ENCODE assay signal across 9 cellular contexts in the genomic region with DNA sequence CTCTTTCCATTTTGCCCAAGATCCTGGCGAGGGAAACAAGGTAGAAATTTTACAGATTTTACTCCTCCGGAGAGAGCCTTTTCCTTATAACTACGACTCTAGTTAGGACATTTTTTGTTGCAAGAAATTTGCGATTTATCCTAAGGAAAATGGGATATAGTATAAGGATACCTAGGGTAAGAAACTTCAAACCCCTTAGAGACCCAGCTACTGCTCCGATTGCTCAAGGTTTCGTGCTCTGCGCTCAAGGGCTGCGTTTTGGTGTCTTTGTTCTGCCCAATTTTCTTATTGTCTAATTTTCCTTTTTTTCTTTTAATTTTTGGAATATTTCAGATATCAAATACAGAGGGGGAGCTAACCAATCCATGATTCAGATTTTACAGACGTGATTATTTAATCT. TPM values are rescaled to one million over a fixed set of nuclear protein-coding genes. Genes with fewer than 3 reads are reported as not detected.
DNase-seq lines count a peak whose midpoint lies in the region; ATAC-seq, FAIRE-seq and TF ChIP-seq lines count a peak whose summit lies in the region.
"Had no signal": no experiment of that assay in that cellular context is flagged by ENCODE, and none has a peak within 500 bp of the region (broad histone marks: within the 10 kb centered on the region; RNA-seq: fewer than 3 reads in every experiment).

No MANE protein-coding gene starts in this region.

- DNase-seq in GM03348 (ENCODE audit: low spot score): peak; percentile 5
- peak; percentile 42 for DNase-seq in NCI-H526 treated with DMSO at 0.1 percent for 48 hours (lab: John Stamatoyannopoulos, UW)
- no peak for DNase-seq in H1 (ENCODE audit: low read depth in 1 of 2, low spot score in 2 of 2)
- DNase-seq in pancreas: no peak
- no peak for DNase-seq in erythroblast (lab: John Stamatoyannopoulos, UW)
- DNase-seq: effector CD4-positive, alpha-beta T cell had no signal

- peaks cover 5% of the 10 kb centered on the region; the same call in 1 of the 2 replicates for H3K79me1 ChIP-seq in H1 (ENCODE audit: low read depth, low read length)

- peaks cover 12% of the 10 kb centered on the region for H3K23me2 ChIP-seq in H1 (ENCODE audit: low read depth, low read length)

- H2BK5ac ChIP-seq in H1 (ENCODE audit: low read depth, low read length): no peak overlapping the region

- H4K5ac ChIP-seq in H1 (ENCODE audit: insufficient read length, low read depth, low read length): no peak overlapping the region

- peak overlapping the region; percentile 79 to 99 for H3K4me2 ChIP-seq in H1 (ENCODE audit: insufficient read depth in 1 of 2, low read depth in 2 of 2, low read length in 2 of 2)

- CTCF ChIA-PET in H1 (lab: Charles Lee; ENCODE audit: partially characterized antibody): no interaction called here

- H2AK5ac ChIP-seq in H1 (ENCODE audit: low read depth, low read length): no peak overlapping the region

- H3K4me1 ChIP-seq in H1 (replicated peaks in 1 of 4; ENCODE audit: control insufficient read depth in 3 of 4, insufficient read depth in 4 of 4, low read length in 3 of 4): peaks cover 3 to 11% (median 8%) of the 10 kb centered on the region in 4 experiments
- H3K4me1 ChIP-seq in pancreas: peaks cover 0 to 8% (median 5%) of the 10 kb centered on the region in 3 donors

- H3K4me3 ChIP-seq in H1 (ENCODE audit: extremely low read depth in 1 of 4, insufficient read depth in 2 of 4, low read depth in 3 of 4, low read length in 4 of 4): peak overlapping the region; percentile 35 to 70 (median 60); a peak in 7 of 8 replicates
- H3K4me3 ChIP-seq in pancreas: peak overlapping the region; percentile 79 to 90 (median 85)

- intact Hi-C loops in pancreas (cut with DNase I): no loop called here

- no peak overlapping the region for H2BK12ac ChIP-seq in H1 (ENCODE audit: low read depth, low read length)

- 27% methylated on average over 9 of the region's 9 CpGs; no CpG with 5 or more reads in 1 of the 2 experiments for WGBS in H1 (ENCODE audit: extremely low coverage in 1 of 2, insufficient coverage in 1 of 2, insufficient read length in 1 of 2, insufficient replicate concordance in 2 of 2, low coverage in 1 of 2, low lambda C conversion rate in 2 of 2, missing lambda C conversion rate in 1 of 2), 2 experiments
- 15% methylated on average over 9 of the region's 9 CpGs for WGBS in pancreas, 2 donors

- no peak overlapping the region for H3K9ac ChIP-seq in H1 (replicated peaks in 1 of 4; ENCODE audit: extremely low read depth in 1 of 4, low read depth in 3 of 4, low read length in 3 of 4)

- no peaks in the 10 kb centered on the region; a peak in 1 of 8 replicates for H3K36me3 ChIP-seq in H1 (ENCODE audit: control insufficient read depth in 2 of 4, insufficient read depth in 4 of 4, low read length in 3 of 4)
- no peaks in the 10 kb centered on the region for H3K36me3 ChIP-seq in pancreas

- H2BK15ac ChIP-seq in H1 (ENCODE audit: low read length): no peak overlapping the region

- no peak overlapping the region for H2BK20ac ChIP-seq in H1 (ENCODE audit: low read length)

- H2AFZ ChIP-seq in H1 (ENCODE audit: low read length): no peak overlapping the region

- H3K18ac ChIP-seq in H1 (ENCODE audit: extremely low read depth, low read length): no peak overlapping the region

- POLR2A ChIA-PET in H1 (lab: Charles Lee; ENCODE audit: partially characterized antibody): interaction anchor here (0.7 to 1.4 kb wide), 2 partner anchors 84 to 153 kb away, joined by 3 to 5 read pairs; no protein-coding TSS in a partner anchor

- TF ChIP-seq POLR2A in H1 (IDR thresholded peaks at IDR 0.05; ENCODE audit: control extremely low read depth in 1 of 2, low read depth in 2 of 2, low read length in 2 of 2) (no peak), erythroblast (IDR thresholded peaks at IDR 0.05; ENCODE audit: low read length) (no peak), GM18505 (IDR thresholded peaks at IDR 0.05; ENCODE audit: borderline replicate concordance, extremely low read depth, insufficient read depth, insufficient read length) (no peak)

- H2BK120ac ChIP-seq in H1 (replicated peaks; ENCODE audit: low read depth, low read length): no peak overlapping the region

- TF ChIP-seq CTCF in H1 (IDR thresholded peaks at IDR 0.05; ENCODE audit: control extremely low read depth in 1 of 3, insufficient read depth in 1 of 3, low read depth in 1 of 3, low read length in 3 of 3) (no peak), pancreas (IDR thresholded peaks at IDR 0.05) (no peak)

- TF ChIP-seq RAD21 in H1 (IDR thresholded peaks at IDR 0.05 in 1 of 2, conservative IDR thresholded peaks at IDR 0.05 in 1 of 2; ENCODE audit: low read depth in 2 of 2, low read length in 2 of 2): no peak

- H3K27me3 ChIP-seq in H1 (replicated peaks in 1 of 4; ENCODE audit: control insufficient read depth in 3 of 4, extremely low read depth in 1 of 4, insufficient read depth in 3 of 4, low read length in 3 of 4) (peaks cover 3 to 22% (median 17%) of the 10 kb centered on the region in 4 experiments; a peak in 6 of 7 replicates), pancreas (no peaks in the 10 kb centered on the region)

- H3K56ac ChIP-seq in H1 (replicated peaks; ENCODE audit: insufficient read length, low read depth, low read length): no peak overlapping the region

- ATAC-seq in pancreas (no peak), GM18505 (IDR thresholded peaks at IDR 0.05; ENCODE audit: unreplicated experiment) (no peak), GM21825 (IDR thresholded peaks at IDR 0.05; ENCODE audit: unreplicated experiment) (no peak), HG03342 (IDR thresholded peaks at IDR 0.05; ENCODE audit: unreplicated experiment) (no peak)

- H3K79me2 ChIP-seq in H1 (ENCODE audit: control insufficient read depth in 1 of 2, insufficient read depth in 2 of 2, low read length in 2 of 2): peaks cover 0 to 39% of the 10 kb centered on the region in 2 experiments; a peak in 2 of 4 replicates

- FAIRE-seq in H1 (lab: Jason Lieb, UNC) (no peak), pancreas (lab: Jason Lieb, UNC) (no peak)

- H3K9me3 ChIP-seq in H1 (ENCODE audit: insufficient read depth in 2 of 2, low read depth in 1 of 2, low read length in 1 of 2): no peaks in the 10 kb centered on the region; a peak in 1 of 4 replicates
- no peaks in the 10 kb centered on the region for H3K9me3 ChIP-seq in pancreas

- no peak overlapping the region for H3K4ac ChIP-seq in H1 (replicated peaks; ENCODE audit: insufficient read length, low read depth, low read length)

- no peak overlapping the region for H3K27ac ChIP-seq in H1 (ENCODE audit: low read depth, low read length)
- H3K27ac ChIP-seq in pancreas: peak overlapping the region; percentile 97 to 99 (median 98)

- H4K8ac ChIP-seq in H1 (ENCODE audit: extremely low read depth, insufficient read depth, low read length): no peak overlapping the region

- no peak for TF ChIP-seq EP300 in H1 (IDR thresholded peaks at IDR 0.05; ENCODE audit: borderline replicate concordance in 1 of 2, low read depth in 2 of 2, low read length in 2 of 2)

- no peak overlapping the region for H3K23ac ChIP-seq in H1 (ENCODE audit: insufficient read length)

- H3K14ac ChIP-seq in H1 (ENCODE audit: insufficient read length): no peak overlapping the region

- no peak overlapping the region for H4K91ac ChIP-seq in H1 (replicated peaks; ENCODE audit: insufficient read length, low read length)

- H4K20me1 ChIP-seq in H1 (replicated peaks in 1 of 2; ENCODE audit: control insufficient read depth in 1 of 2, insufficient read depth in 2 of 2, low read length in 2 of 2): peaks cover 3 to 7% of the 10 kb centered on the region in 2 experiments

TF ChIP-seq in H1, 55 proteins besides CTCF, POLR2A, EP300 and RAD21:
- TF ChIP-seq EZH2 (IDR thresholded peaks at IDR 0.05; ENCODE audit: low read depth, low read length, severe bottlenecking) (no peak), TAF1 (IDR thresholded peaks at IDR 0.05; ENCODE audit: low read depth, low read length) (no peak), SP2 (IDR thresholded peaks at IDR 0.05; ENCODE audit: low read length) (no peak), BCL11A (IDR thresholded peaks at IDR 0.05; ENCODE audit: low read depth in 2 of 2, low read length in 2 of 2) (no peak), KDM5A (IDR thresholded peaks at IDR 0.05; ENCODE audit: low read length) (no peak), RFX5 (IDR thresholded peaks at IDR 0.05; ENCODE audit: borderline replicate concordance, low read depth, low read length) (no peak), PHF8 (conservative IDR thresholded peaks at IDR 0.05; ENCODE audit: low read depth, low read length) (no peak), TBP (IDR thresholded peaks at IDR 0.05; ENCODE audit: low read depth, low read length) (no peak), TCF12 (IDR thresholded peaks at IDR 0.05; ENCODE audit: low read depth, low read length) (no peak)
- TF ChIP-seq, protein P1, sequence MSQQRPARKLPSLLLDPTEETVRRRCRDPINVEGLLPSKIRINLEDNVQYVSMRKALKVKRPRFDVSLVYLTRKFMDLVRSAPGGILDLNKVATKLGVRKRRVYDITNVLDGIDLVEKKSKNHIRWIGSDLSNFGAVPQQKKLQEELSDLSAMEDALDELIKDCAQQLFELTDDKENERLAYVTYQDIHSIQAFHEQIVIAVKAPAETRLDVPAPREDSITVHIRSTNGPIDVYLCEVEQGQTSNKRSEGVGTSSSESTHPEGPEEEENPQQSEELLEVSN (IDR thresholded peaks at IDR 0.05): no peak

RNA-seq across cellular contexts. Expression of a gene that starts 1.5 kb away (rescaled TPM):
- 36.2 and 39.8 TPM in 2 replicates for total RNA-seq in H1 (2021; fragmentation: NEBNext Ultra II Directional; extraction: Animal tissue kit (Norgen Biotek cat#: 25700))
- polyA plus RNA-seq in H1 (2011; rRNA removed): 6.5 and 11.0 TPM in 2 replicates
- polyA plus RNA-seq in H1 (2011; cell fraction: cytosol; rRNA removed): 9.7 TPM
- 65.0 TPM for polyA plus RNA-seq in H1 (2011; cell fraction: nucleus; rRNA removed)
- 21.2 to 24.7 TPM (median 22.9 TPM) in 4 replicates for polyA plus RNA-seq in H1 (2012, experiment 1 of 2)
- 1.8 TPM for polyA plus RNA-seq in H1 (2012, experiment 2 of 2)
- 53.8 TPM for polyA plus RNA-seq in H1 (2013, experiment 1 of 2)
- 44.3 TPM for polyA plus RNA-seq in H1 (2013, experiment 2 of 2)
- 21.6 and 47.9 TPM in 2 replicates for polyA minus RNA-seq in H1 (2011; rRNA and poly(A)+ RNA removed)
- 20.0 TPM for polyA minus RNA-seq in H1 (2011; cell fraction: cytosol; rRNA and poly(A)+ RNA removed)
- 121 TPM for polyA minus RNA-seq in H1 (2011; cell fraction: nucleus; rRNA and poly(A)+ RNA removed)
- total RNA-seq in pancreas: 100 to 1,000 TPM in 1 of 6 donors, 10 to 100 TPM in 5; 54.5 to 103 (median 70.6) TPM
- 10 to 100 TPM; 24.6 to 45.3 TPM for polyA plus RNA-seq in pancreas

RNA-seq across cellular contexts. Expression of a gene that starts 1.7 kb away (rescaled TPM):
- total RNA-seq in H1 (2021; fragmentation: NEBNext Ultra II Directional; extraction: Animal tissue kit (Norgen Biotek cat#: 25700)): 11.3 and 12.9 TPM in 2 replicates
- polyA plus RNA-seq in H1 (2011; rRNA removed): 10.2 and 18.0 TPM in 2 replicates
- 13.6 TPM for polyA plus RNA-seq in H1 (2011; cell fraction: cytosol; rRNA removed)
- polyA plus RNA-seq in H1 (2011; cell fraction: nucleus; rRNA removed): 7.7 TPM
- polyA plus RNA-seq in H1 (2012, experiment 1 of 2): 7.8 to 10.5 TPM (median 8.6 TPM) in 4 replicates
- polyA plus RNA-seq in H1 (2012, experiment 2 of 2): 13.1 TPM
- 19.8 TPM for polyA plus RNA-seq in H1 (2013, experiment 1 of 2)
- 20.2 TPM for polyA plus RNA-seq in H1 (2013, experiment 2 of 2)
- 3.0 and 3.6 TPM in 2 replicates for polyA minus RNA-seq in H1 (2011; rRNA and poly(A)+ RNA removed)
- polyA minus RNA-seq in H1 (2011; cell fraction: cytosol; rRNA and poly(A)+ RNA removed): 4.0 TPM
- polyA minus RNA-seq in H1 (2011; cell fraction: nucleus; rRNA and poly(A)+ RNA removed): 9.8 TPM
- total RNA-seq in pancreas: 10 to 100 TPM; 14.8 to 21.2 (median 17.2) TPM
- 10 to 100 TPM; 15.5 to 29.3 TPM for polyA plus RNA-seq in pancreas

Comparison
In these comparisons a context has a peak if more than half of its experiments do, and no peak if none do; other contexts are left out.
1. DNase-seq: peak in GM03348 (single experiment) and NCI-H526 treated with DMSO at 0.1 percent for 48 hours (single experiment); none in H1 (0 of 2), pancreas (0 of 6) and erythroblast (0 of 2).